In the genomic region with DNA sequence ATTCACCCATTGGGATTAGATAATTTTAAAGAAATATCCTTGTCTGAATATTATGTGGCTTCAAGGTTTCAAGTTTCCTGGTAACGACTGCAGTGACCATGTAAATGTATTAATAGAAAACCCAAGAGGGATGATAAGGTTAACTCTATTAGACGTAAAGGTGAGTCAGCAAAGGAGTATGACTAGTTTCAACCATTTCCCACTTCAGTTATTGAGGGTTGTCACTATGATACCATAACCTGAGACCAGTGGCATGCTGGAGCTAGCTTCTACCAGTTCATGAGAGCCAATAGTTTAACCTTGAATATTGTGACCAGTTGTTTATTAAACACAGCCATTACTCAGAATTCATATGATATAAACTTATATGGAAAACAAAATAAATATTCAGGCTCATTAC, we compare ENCODE assay signal across 23 cellular contexts.
"Had no signal": no experiment of that assay in that cellular context is flagged by ENCODE, and none has a peak within 500 bp of the region (broad histone marks: within the 10 kb centered on the region; RNA-seq: fewer than 3 reads in every experiment).

No MANE protein-coding gene starts in this region.

- H3K36me3 ChIP-seq: pancreas, upper lobe of left lung, WERI-Rb-1 had no signal

- H3K4me3 Mint-ChIP-seq: activated CD4-positive, alpha-beta T cell treated with anti-CD3 and anti-CD28 coated beads, Interleukin-2, amount 10 ng/mL, durations not matched to agents 7 days and 5 days; activated CD8-positive, alpha-beta memory T cell treated with anti-CD3 and anti-CD28 coated beads, Interleukin-2, amount 10 ng/mL, durations not matched to agents 7 days and 5 days; activated CD8-positive, alpha-beta T cell treated with anti-CD3 and anti-CD28 coated beads for 36 hours; activated naive CD8-positive, alpha-beta T cell treated with anti-CD3 and anti-CD28 coated beads, Interleukin-2, amount 50 U/mL, for 24 hours; dendritic cell treated with granulocyte-macrophage colony-stimulating factor and Interleukin-4, amounts not matched to agents 40 ng/mL and 50 ng/mL, for 4 days; memory B cell; nephron progenitor cell had no signal

- H3K27ac Mint-ChIP-seq: activated CD4-positive, alpha-beta T cell treated with anti-CD3 and anti-CD28 coated beads, Interleukin-2, amount 10 ng/mL, durations not matched to agents 7 days and 5 days; activated CD8-positive, alpha-beta memory T cell treated with anti-CD3 and anti-CD28 coated beads, Interleukin-2, amount 10 ng/mL, durations not matched to agents 7 days and 5 days; activated CD8-positive, alpha-beta T cell treated with anti-CD3 and anti-CD28 coated beads for 36 hours; activated naive CD8-positive, alpha-beta T cell treated with anti-CD3 and anti-CD28 coated beads, Interleukin-2, amount 50 U/mL, for 24 hours; dendritic cell treated with granulocyte-macrophage colony-stimulating factor and Interleukin-4, amounts not matched to agents 40 ng/mL and 50 ng/mL, for 4 days; memory B cell; nephron progenitor cell had no signal

- H3K36me3 Mint-ChIP-seq: activated CD8-positive, alpha-beta memory T cell treated with anti-CD3 and anti-CD28 coated beads, Interleukin-2, amount 10 ng/mL, durations not matched to agents 7 days and 5 days; memory B cell had no signal

- H3K4me1 Mint-ChIP-seq: activated CD4-positive, alpha-beta T cell treated with anti-CD3 and anti-CD28 coated beads, Interleukin-2, amount 10 ng/mL, durations not matched to agents 7 days and 5 days; activated CD8-positive, alpha-beta memory T cell treated with anti-CD3 and anti-CD28 coated beads, Interleukin-2, amount 10 ng/mL, durations not matched to agents 7 days and 5 days; activated naive CD8-positive, alpha-beta T cell treated with anti-CD3 and anti-CD28 coated beads, Interleukin-2, amount 50 U/mL, for 24 hours; memory B cell; nephron progenitor cell had no signal

- H3K9me3 Mint-ChIP-seq: activated CD4-positive, alpha-beta T cell treated with anti-CD3 and anti-CD28 coated beads, Interleukin-2, amount 10 ng/mL, durations not matched to agents 7 days and 5 days; activated CD8-positive, alpha-beta T cell treated with anti-CD3 and anti-CD28 coated beads for 36 hours; activated naive CD8-positive, alpha-beta T cell treated with anti-CD3 and anti-CD28 coated beads, Interleukin-2, amount 50 U/mL, for 24 hours; dendritic cell treated with granulocyte-macrophage colony-stimulating factor and Interleukin-4, amounts not matched to agents 40 ng/mL and 50 ng/mL, for 4 days; memory B cell; nephron progenitor cell had no signal

- ATAC-seq: activated CD8-positive, alpha-beta memory T cell treated with anti-CD3 and anti-CD28 coated beads, Interleukin-2, amount 10 ng/mL, durations not matched to agents 7 days and 5 days; activated CD8-positive, alpha-beta T cell treated with anti-CD3 and anti-CD28 coated beads for 36 hours; activated naive CD8-positive, alpha-beta T cell treated with anti-CD3 and anti-CD28 coated beads, Interleukin-2, amount 50 U/mL, for 24 hours; body of pancreas; esophagus mucosa; left cardiac atrium; pancreas; psoas muscle; right cardiac atrium had no signal

- H3K4me3 ChIP-seq: body of pancreas, pancreas, psoas muscle, upper lobe of left lung had no signal

- H3K27ac ChIP-seq: body of pancreas, pancreas, psoas muscle, upper lobe of left lung, WERI-Rb-1 had no signal

- H3K4me1 ChIP-seq: body of pancreas, pancreas, psoas muscle, upper lobe of left lung had no signal

- H3K27me3 Mint-ChIP-seq: activated CD8-positive, alpha-beta memory T cell treated with anti-CD3 and anti-CD28 coated beads, Interleukin-2, amount 10 ng/mL, durations not matched to agents 7 days and 5 days; activated CD8-positive, alpha-beta T cell treated with anti-CD3 and anti-CD28 coated beads for 36 hours; activated naive CD8-positive, alpha-beta T cell treated with anti-CD3 and anti-CD28 coated beads, Interleukin-2, amount 50 U/mL, for 24 hours had no signal

- DNase-seq: activated CD4-positive, alpha-beta T cell treated with anti-CD3 and anti-CD28 coated beads, Interleukin-2, amount 10 ng/mL, durations not matched to agents 7 days and 5 days; activated CD4-positive, CD25-positive, alpha-beta regulatory T cell treated with anti-CD3 and anti-CD28 coated beads, Interleukin-2, amount 50 U/mL, for 72 hours; activated CD8-positive, alpha-beta memory T cell treated with anti-CD3 and anti-CD28 coated beads, Interleukin-2, amount 10 ng/mL, durations not matched to agents 7 days and 5 days; activated CD8-positive, alpha-beta T cell treated with anti-CD3 and anti-CD28 coated beads for 36 hours; activated effector memory CD4-positive, alpha-beta T cell treated with anti-CD3 and anti-CD28 coated beads, Interleukin-2, amount 50 U/mL, for 16 hours; activated naive CD4-positive, alpha-beta T cell treated with anti-CD3 and anti-CD28 coated beads, Interleukin-2, amount 50 U/mL, for 16 hours; activated naive CD8-positive, alpha-beta T cell treated with anti-CD3 and anti-CD28 coated beads, Interleukin-2, amount 50 U/mL, for 24 hours; activated T-cell treated with anti-CD3 and anti-CD28 coated beads for 4 hours; body of pancreas; effector CD8-positive, alpha-beta T cell; hypothalamus; left cardiac atrium; nephron progenitor cell; pancreas; psoas muscle; right cardiac atrium; stimulated activated CD4-positive, alpha-beta T cell treated with anti-CD3 and anti-CD28 coated beads, Interleukin-4, amount 100 ng/mL, for 24 hours; stimulated activated naive CD4-positive, alpha-beta T cell treated with Interleukin-2 at 50 U/mL for 16 hours; upper lobe of left lung; WERI-Rb-1 had no signal

- H3K9me3 ChIP-seq: body of pancreas, pancreas, psoas muscle, upper lobe of left lung had no signal

- H3K27me3 ChIP-seq: body of pancreas, pancreas, upper lobe of left lung had no signal
